9 cellular contexts compared by ENCODE assay signal in the genomic region with DNA sequence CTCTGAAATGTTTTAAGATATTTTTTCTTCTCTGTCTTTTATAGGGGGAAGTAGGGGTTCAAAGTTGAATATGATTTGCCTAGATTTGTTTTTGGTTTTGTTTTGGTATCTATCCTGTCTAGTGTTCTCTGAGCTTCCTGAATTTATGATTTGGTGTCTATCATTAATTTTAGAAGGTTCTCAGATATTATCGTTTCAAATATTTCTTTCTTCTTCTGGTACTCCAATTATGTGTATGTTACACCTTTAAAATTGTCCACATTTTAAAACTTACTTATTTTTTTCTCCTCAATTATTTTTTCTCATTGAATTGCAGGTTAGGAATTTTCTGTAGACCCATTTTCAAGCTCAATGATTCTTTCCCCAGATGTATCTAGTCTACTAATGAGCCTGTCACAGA. TPM values are rescaled to one million over a fixed set of nuclear protein-coding genes. Genes with fewer than 3 reads are reported as not detected.
"Had no signal": no experiment of that assay in that cellular context is flagged by ENCODE, and none has a peak within 500 bp of the region (broad histone marks: within the 10 kb centered on the region; RNA-seq: fewer than 3 reads in every experiment).

No MANE protein-coding gene starts in this region.

- DNase-seq: GOT3, H7, H9, HCEC 1CT, HFFc6 had no signal

- H3K4me2 ChIP-seq: GM23338 had no signal

- H3K36me3 ChIP-seq: HAP-1 had no signal

- H2AFZ ChIP-seq: GM23338 had no signal

- ATAC-seq: GM23338, HCT116 had no signal

- H3K9me3 ChIP-seq: HAP-1 had no signal

- H3K4me3 ChIP-seq: GM23338, HAP-1 had no signal

- H3K4me1 ChIP-seq: HAP-1 had no signal

RNA-seq across cellular contexts. Expression of a gene that starts 13.8 kb away (rescaled TPM):
- total RNA-seq: GM23338, H1, H7, H9 had no signal
- polyA plus RNA-seq: GM23338, H1 had no signal
